In genomic region chr9:35116539-35116897, GRCh38 we compare ENCODE assay signal across 1 cellular context.
TF ChIP-seq lines count a peak whose summit lies in the region.

No MANE protein-coding gene starts in this region.

TF ChIP-seq in H1, 55 proteins besides CTCF, POLR2A, EP300 and RAD21:
- TF ChIP-seq ZNF274 (IDR thresholded peaks at IDR 0.05; ENCODE audit: borderline replicate concordance, extremely low read depth, low read length) (no peak), HDAC2 (IDR thresholded peaks at IDR 0.05; ENCODE audit: borderline replicate concordance in 1 of 2, low read depth in 2 of 2, low read length in 2 of 2) (0 out of 4 replicates have a peak, but pooled peaks of 1 of the 2 experiments have one; percentile 21), SP4 (IDR thresholded peaks at IDR 0.05; ENCODE audit: low read length) (0 out of 2 replicates have a peak, but pooled peaks have one; percentile 6)
